ENCODE assay signal across 11 cellular contexts in genomic region chr10:61628875-61629513, GRCh38. TPM values are rescaled to one million over a fixed set of nuclear protein-coding genes. Genes with fewer than 3 reads are reported as not detected.
DNase-seq lines count a peak whose midpoint lies in the region; ATAC-seq and TF ChIP-seq lines count a peak whose summit lies in the region.
"Had no signal": no experiment of that assay in that cellular context is flagged by ENCODE, and none has a peak within 500 bp of the region (broad histone marks: within the 10 kb centered on the region; RNA-seq: fewer than 3 reads in every experiment).

No MANE protein-coding gene starts in this region.

- TF ChIP-seq POLR2A in uterus (IDR thresholded peaks at IDR 0.05): no peak

- no peaks in the 10 kb centered on the region for H3K9me3 ChIP-seq in cardiac muscle cell (ENCODE audit: low read depth)
- no peaks in the 10 kb centered on the region for H3K9me3 ChIP-seq in left lung
- no peaks in the 10 kb centered on the region for H3K9me3 ChIP-seq in uterus

- H3K27ac ChIP-seq in cardiac muscle cell (no peak overlapping the region), left lung (peak overlapping the region; percentile 14 to 68), uterus (peak overlapping the region; percentile 44 to 77)
- H3K27ac ChIP-seq: 22Rv1 had no signal

- no peaks in the 10 kb centered on the region for H3K36me3 Mint-ChIP-seq in chondrocyte (ENCODE audit: low read depth)

- peak overlapping the region; percentile 14 for H3K4me3 Mint-ChIP-seq in chondrocyte (ENCODE audit: unreplicated experiment)
- H3K4me3 Mint-ChIP-seq: activated T-cell treated with anti-CD3 and anti-CD28 coated beads, Interleukin-2, amount 50 U/mL, for 72 hours; neural crest cell had no signal

- TF ChIP-seq CTCF in cardiac muscle cell (IDR thresholded peaks at IDR 0.05; ENCODE audit: low read depth, low read length) (no peak), chondrocyte (IDR thresholded peaks at IDR 0.05) (no peak), left lung (IDR thresholded peaks at IDR 0.05) (no peak), uterus (IDR thresholded peaks at IDR 0.05) (no peak)

- peak overlapping the region; percentile 91 for H3K27ac Mint-ChIP-seq in chondrocyte (ENCODE audit: unreplicated experiment)
- H3K27ac Mint-ChIP-seq: activated T-cell treated with anti-CD3 and anti-CD28 coated beads, Interleukin-2, amount 50 U/mL, for 72 hours had no signal

- H3K27me3 ChIP-seq in cardiac muscle cell (no peaks in the 10 kb centered on the region), left lung (no peaks in the 10 kb centered on the region), uterus (no peaks in the 10 kb centered on the region)

- intact Hi-C loops in left ventricle myocardium superior (cut with micrococcal nuclease) (no loop called here), left lung (cut with DNase I) (no loop called here), uterus (cut with DNase I; ENCODE audit: low total_unique reads) (no loop called here)

- DNase-seq in cardiac muscle cell (ENCODE audit: low read depth in 1 of 2, low spot score in 1 of 2): peak; percentile 9 to 95
- no peak for DNase-seq in left ventricle myocardium superior
- DNase-seq in chondrocyte (ENCODE audit: low spot score): no peak
- no peak for DNase-seq in left lung
- DNase-seq in uterus: peak; percentile 20 to 31
- DNase-seq in 8988T: no peak
- no peak for DNase-seq in NCI-H1436 treated with DMSO at 0.1 percent for 48 hours (lab: John Stamatoyannopoulos, UW)
- DNase-seq: activated T-cell treated with anti-CD3 and anti-CD28 coated beads, Interleukin-2, amount 50 U/mL, for 72 hours had no signal

- H3K4me3 ChIP-seq in cardiac muscle cell: no peak overlapping the region
- H3K4me3 ChIP-seq in left lung: no peak overlapping the region
- H3K4me3 ChIP-seq in uterus: no peak overlapping the region

- peaks cover under 1% of the 10 kb centered on the region for H3K4me1 ChIP-seq in cardiac muscle cell (ENCODE audit: low read depth)
- peaks cover 0 to 5% of the 10 kb centered on the region in 2 donors for H3K4me1 ChIP-seq in left lung
- no peaks in the 10 kb centered on the region for H3K4me1 ChIP-seq in uterus

- ATAC-seq in left ventricle myocardium superior (no peak), left lung (peak; percentile 82), GM18909 (IDR thresholded peaks at IDR 0.05; ENCODE audit: poor library complexity, unreplicated experiment) (no peak)
- ATAC-seq: activated T-cell treated with anti-CD3 and anti-CD28 coated beads, Interleukin-2, amount 50 U/mL, for 72 hours had no signal

- H3K9me3 Mint-ChIP-seq in chondrocyte (ENCODE audit: low read depth): no peaks in the 10 kb centered on the region
- H3K9me3 Mint-ChIP-seq: activated T-cell treated with anti-CD3 and anti-CD28 coated beads, Interleukin-2, amount 50 U/mL, for 72 hours had no signal

- peaks cover 49% of the 10 kb centered on the region for H3K4me1 Mint-ChIP-seq in chondrocyte (ENCODE audit: low read depth)

- H3K27me3 Mint-ChIP-seq in chondrocyte (ENCODE audit: low read depth): no peaks in the 10 kb centered on the region

- H3K36me3 ChIP-seq in cardiac muscle cell: no peaks in the 10 kb centered on the region
- H3K36me3 ChIP-seq in left lung: no peaks in the 10 kb centered on the region
- H3K36me3 ChIP-seq in uterus: no peaks in the 10 kb centered on the region

RNA-seq across cellular contexts. Expression of gene CABCOCO1, which starts 33.7 kb away (rescaled TPM):
- total RNA-seq in cardiac muscle cell (0.95 and 1.5 TPM in 2 replicates), left ventricle myocardium superior (not detected), chondrocyte (0.47 to 2.4 TPM (median 0.69 TPM) in 3 replicates), left lung (1 to 10 TPM in 1 of 2 donors, not detected in 1; 3.4 TPM), uterus (1 to 10 TPM in 2 of 4 donors, not detected in 2; 1.9 to 6.7 TPM)
- polyA plus RNA-seq in cardiac muscle cell: 1.5 and 3.9 TPM in 2 replicates
- total RNA-seq: activated T-cell treated with anti-CD3 and anti-CD28 coated beads, Interleukin-2, amount 50 U/mL, for 72 hours had no signal

Comparison
In these comparisons a context has a peak if more than half of its experiments do, and no peak if none do; other contexts are left out.
1. DNase-seq: peak in cardiac muscle cell (2 of 2) and uterus (2 of 2); none in left ventricle myocardium superior (single experiment), chondrocyte (single experiment), left lung (0 of 2), 8988T (single experiment) and NCI-H1436 treated with DMSO at 0.1 percent for 48 hours (single experiment).